In the genomic region with DNA sequence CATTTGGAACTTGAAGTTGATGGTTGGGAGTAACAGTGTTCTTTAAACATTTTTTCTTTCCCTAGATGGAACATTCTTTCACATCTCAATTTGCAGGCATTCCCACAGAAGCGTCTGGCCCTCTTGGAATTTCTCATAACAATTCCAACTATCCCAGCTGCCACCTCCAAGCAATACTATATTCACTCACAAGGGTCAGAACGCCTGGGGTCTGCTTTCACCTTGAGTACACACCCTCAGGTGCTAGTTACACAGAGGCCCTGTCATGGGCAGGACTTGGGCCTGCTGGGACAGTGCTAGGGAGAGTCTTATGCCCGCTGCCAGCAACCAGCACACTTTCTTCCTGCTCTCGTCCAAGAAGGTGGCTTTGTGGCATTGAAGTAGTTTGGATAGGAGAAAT, we compare ENCODE assay signal across 16 cellular contexts.
"Had no signal": no experiment of that assay in that cellular context is flagged by ENCODE, and none has a peak within 500 bp of the region (broad histone marks: within the 10 kb centered on the region; RNA-seq: fewer than 3 reads in every experiment).

No MANE protein-coding gene starts in this region.

- H3K4me3 ChIP-seq: cardiac muscle cell, hepatocyte, lower lobe of right lung, mucosa of descending colon, sigmoid colon, suprapubic skin had no signal

- H3K9me3 ChIP-seq: mucosa of descending colon, sigmoid colon, suprapubic skin had no signal

- H3K79me2 ChIP-seq: hepatocyte had no signal

- H3K36me3 ChIP-seq: cardiac muscle cell, lower lobe of right lung, sigmoid colon, suprapubic skin had no signal

- H3K27me3 ChIP-seq: hepatocyte, sigmoid colon, suprapubic skin had no signal

- H3K4me3 Mint-ChIP-seq: activated naive CD8-positive, alpha-beta T cell treated with anti-CD3 and anti-CD28 coated beads for 36 hours; activated T-cell treated with anti-CD3 and anti-CD28 coated beads, Interleukin-2, amount 50 U/mL, for 4 hours; nephron progenitor cell had no signal

- H3K4me2 ChIP-seq: hepatocyte had no signal

- DNase-seq: activated gamma-delta T cell; activated naive CD8-positive, alpha-beta T cell treated with anti-CD3 and anti-CD28 coated beads for 36 hours; activated T-cell treated with anti-CD3 and anti-CD28 coated beads, Interleukin-2, amount 50 U/mL, for 4 hours; effector CD4-positive, alpha-beta T cell; kidney glomerular epithelial cell; lower lobe of right lung; mucosa of descending colon; nephron progenitor cell; sigmoid colon; stimulated activated CD4-positive, alpha-beta T cell treated with anti-CD3 and anti-CD28 coated beads, Interleukin-4, amount 100 ng/mL, for 1 hour; stimulated activated CD8-positive, alpha-beta memory T cell treated with anti-CD3 and anti-CD28 coated beads, Interleukin-4, amount 100 ng/mL, for 48 hours; stimulated activated naive CD8-positive, alpha-beta T cell treated with anti-CD3 and anti-CD28 coated beads, Interleukin-15, Interleukin-2, amounts not matched to agents 100 U/mL and 50 U/mL, for 24 hours; T-helper 2 cell had no signal

- H3K27ac ChIP-seq: cardiac muscle cell, hepatocyte, lower lobe of right lung, suprapubic skin had no signal

- H3K4me1 ChIP-seq: lower lobe of right lung had no signal

- H3K27ac Mint-ChIP-seq: activated naive CD8-positive, alpha-beta T cell treated with anti-CD3 and anti-CD28 coated beads for 36 hours had no signal

- H2AFZ ChIP-seq: hepatocyte had no signal

- ATAC-seq: activated T-cell treated with anti-CD3 and anti-CD28 coated beads, Interleukin-2, amount 50 U/mL, for 4 hours; lower lobe of right lung; mucosa of descending colon; stimulated activated naive CD8-positive, alpha-beta T cell treated with anti-CD3 and anti-CD28 coated beads, Interleukin-15, Interleukin-2, amounts not matched to agents 100 U/mL and 50 U/mL, for 24 hours had no signal

- H3K4me1 Mint-ChIP-seq: activated naive CD8-positive, alpha-beta T cell treated with anti-CD3 and anti-CD28 coated beads for 36 hours had no signal
